8 cellular contexts compared by ENCODE assay signal in genomic region chr3:24237971-24238767, GRCh38.
DNase-seq lines count a peak whose midpoint lies in the region; ATAC-seq and TF ChIP-seq lines count a peak whose summit lies in the region.

No MANE protein-coding gene starts in this region.

- no peak overlapping the region for H3K4me3 ChIP-seq in left ventricle myocardium inferior

- H3K4me1 ChIP-seq in left ventricle myocardium inferior, result peaks cover 28% of the 10 kb centered on the region

- no peaks in the 10 kb centered on the region for H3K27me3 ChIP-seq in left ventricle myocardium inferior (ENCODE audit: low read depth)

- DNase-seq in DMS 273 (lab: John Stamatoyannopoulos, UW; ENCODE audit: unreplicated experiment), result peak; percentile 75
- DNase-seq in DMS 273 treated with DMSO at 0.1 percent for 48 hours (lab: John Stamatoyannopoulos, UW), result no peak
- peak; percentile 72 for DNase-seq in NCI-H748 (lab: John Stamatoyannopoulos, UW; ENCODE audit: unreplicated experiment)
- DNase-seq in amniotic epithelial cell (ENCODE audit: low read depth), result peak; percentile 95
- no peak for DNase-seq in left ventricle myocardium inferior
- DNase-seq in putamen (ENCODE audit: low spot score), result peak; percentile 59

- no peaks in the 10 kb centered on the region for H3K36me3 ChIP-seq in left ventricle myocardium inferior

- no peaks in the 10 kb centered on the region for H3K9me3 ChIP-seq in left ventricle myocardium inferior (replicated peaks)

- ATAC-seq in GM19452 (IDR thresholded peaks at IDR 0.05; ENCODE audit: unreplicated experiment) (peak; percentile 61), HG03439 (IDR thresholded peaks at IDR 0.05; ENCODE audit: unreplicated experiment) (peak; percentile 78)

- no peak overlapping the region for H3K27ac ChIP-seq in left ventricle myocardium inferior (replicated peaks)

- intact Hi-C loops in left ventricle myocardium inferior (cut with micrococcal nuclease), result loop anchor here (5.0 to 10.0 kb wide), 2 partner anchors 236 to 343 kb away; no protein-coding TSS in a partner anchor

- TF ChIP-seq CTCF in left ventricle myocardium inferior (IDR thresholded peaks at IDR 0.05; ENCODE audit: borderline replicate concordance), result peak; percentile 64

Comparison
In these comparisons a context has a peak if more than half of its experiments do, and no peak if none do; other contexts are left out.
1. DNase-seq: peak in DMS 273 (single experiment), NCI-H748 (single experiment), amniotic epithelial cell (single experiment) and putamen (single experiment); none in DMS 273 treated with DMSO at 0.1 percent for 48 hours (single experiment) and left ventricle myocardium inferior (single experiment).